29 cellular contexts compared by ENCODE assay signal in genomic region chr1:17416389-17416788, GRCh38. TPM values are rescaled to one million over a fixed set of nuclear protein-coding genes. Genes with fewer than 3 reads are reported as not detected.
DNase-seq lines count a peak whose midpoint lies in the region; ATAC-seq, FAIRE-seq and TF ChIP-seq lines count a peak whose summit lies in the region.
"Had no signal": no experiment of that assay in that cellular context is flagged by ENCODE, and none has a peak within 500 bp of the region (broad histone marks: within the 10 kb centered on the region; RNA-seq: fewer than 3 reads in every experiment).

No MANE protein-coding gene starts in this region.

- FAIRE-seq in HepG2 (lab: Jason Lieb, UNC) = no peak
- no peak for FAIRE-seq in K562 (lab: Jason Lieb, UNC)
- no peak for FAIRE-seq in pancreas (lab: Jason Lieb, UNC)
- FAIRE-seq: GM12891, GM19239, H54, RCC 7860 had no signal

- H4K20me1 ChIP-seq in HepG2 (ENCODE audit: insufficient read depth, low read length) = peaks cover 3% of the 10 kb centered on the region; the same call in 1 of the 2 replicates
- H4K20me1 ChIP-seq in K562 (replicated peaks; ENCODE audit: control insufficient read depth, insufficient read depth, low read length) = peaks cover 4% of the 10 kb centered on the region; the same call in 1 of the 2 replicates
- no peaks in the 10 kb centered on the region for H4K20me1 ChIP-seq in hepatocyte (ENCODE audit: insufficient read depth, poor library complexity, severe bottlenecking)

- H3K27me3 ChIP-seq in HepG2 (ENCODE audit: control insufficient read depth in 1 of 2, insufficient read depth in 2 of 2, low read length in 2 of 2) (no peaks in the 10 kb centered on the region), right lobe of liver (no peaks in the 10 kb centered on the region), HUES64 (ENCODE audit: insufficient read depth, low read length) (no peaks in the 10 kb centered on the region), K562 (ENCODE audit: control insufficient read depth in 2 of 2, insufficient read depth in 2 of 2, low read length in 2 of 2) (no peaks in the 10 kb centered on the region), hepatocyte (no peaks in the 10 kb centered on the region), pancreas (no peaks in the 10 kb centered on the region)

- TF ChIP-seq POLR2A in HepG2 (IDR thresholded peaks at IDR 0.05; ENCODE audit: insufficient read depth in 1 of 2, low read depth in 2 of 2, low read length in 2 of 2) = no peak
- no peak for TF ChIP-seq POLR2A in right lobe of liver (IDR thresholded peaks at IDR 0.05)
- no peak for TF ChIP-seq POLR2A in K562 (conservative IDR thresholded peaks at IDR 0.05)

- H3K79me2 ChIP-seq in HepG2 (ENCODE audit: insufficient read depth, low read length) (no peaks in the 10 kb centered on the region), K562 (ENCODE audit: control insufficient read depth, insufficient read depth, low read length) (peaks cover 14% of the 10 kb centered on the region), hepatocyte (peaks cover 3% of the 10 kb centered on the region)

- ATAC-seq in HepG2 = no peak
- no peak for ATAC-seq in right lobe of liver
- no peak for ATAC-seq in K562
- no peak for ATAC-seq in pancreas

- H2AFZ ChIP-seq in HepG2 (ENCODE audit: low read length) (no peak overlapping the region), K562 (ENCODE audit: low read depth, low read length) (no peak overlapping the region), hepatocyte (no peak overlapping the region)

- no peaks in the 10 kb centered on the region for H3K9me2 ChIP-seq in hepatocyte (replicated peaks; ENCODE audit: insufficient read depth)
- H3K9me2 ChIP-seq: SK-N-SH had no signal

- no peak overlapping the region for H3K4me3 Mint-ChIP-seq in type B pancreatic cell
- H3K4me3 Mint-ChIP-seq: B cell; CD14-positive monocyte; CD8-positive, alpha-beta memory T cell had no signal

- peaks cover 39% of the 10 kb centered on the region for H3K36me3 Mint-ChIP-seq in type B pancreatic cell

- no peaks in the 10 kb centered on the region for H3K9me3 Mint-ChIP-seq in type B pancreatic cell
- H3K9me3 Mint-ChIP-seq: CD14-positive monocyte; CD8-positive, alpha-beta memory T cell had no signal

- H3K9me1 ChIP-seq in K562 (ENCODE audit: control insufficient read depth, insufficient read depth, low read length) = no peaks in the 10 kb centered on the region

- H3K27ac ChIP-seq in HepG2 (ENCODE audit: extremely low read length, insufficient read depth, low read length) (no peak overlapping the region), right lobe of liver (no peak overlapping the region), HUES64 (ENCODE audit: low read depth, low read length) (peak overlapping the region; percentile 36; the same call in 1 of the 2 replicates), K562 (ENCODE audit: extremely low read depth, low read depth, low read length) (no peak overlapping the region), hepatocyte (no peak overlapping the region), pancreas (no peak overlapping the region)

- TF ChIP-seq RAD21 in HepG2 (CRISPR knock-in tag; IDR thresholded peaks at IDR 0.05) (no peak), K562 (CRISPR knock-in tag; conservative IDR thresholded peaks at IDR 0.05 in 1 of 2, IDR thresholded peaks at IDR 0.05 in 1 of 2) (no peak)

- intact Hi-C loops in HepG2 (cut with micrococcal nuclease; ENCODE audit: unreplicated experiment) = loop anchor here (5.0 kb wide), 1 partner anchor 61 kb away; no protein-coding TSS in a partner anchor
- intact Hi-C loops in right lobe of liver (cut with DNase I) = no loop called here
- intact Hi-C loops in K562 (cut with micrococcal nuclease) = no loop called here
- intact Hi-C loops in pancreas (cut with DNase I) = no loop called here

- H3K4me3 ChIP-seq in HepG2 (replicated peaks in 1 of 3; ENCODE audit: insufficient read depth in 1 of 3, low read depth in 2 of 3, low read length in 3 of 3) (no peak overlapping the region), right lobe of liver (no peak overlapping the region), HUES64 (ENCODE audit: low read length) (no peak overlapping the region), K562 (no peak overlapping the region), hepatocyte (no peak overlapping the region), pancreas (no peak overlapping the region)

- no peaks in the 10 kb centered on the region for H3K4me1 ChIP-seq in HepG2 (ENCODE audit: insufficient read depth, low read length)
- H3K4me1 ChIP-seq in right lobe of liver = no peaks in the 10 kb centered on the region
- H3K4me1 ChIP-seq in HUES64 (ENCODE audit: insufficient read depth, low read length) = no peaks in the 10 kb centered on the region
- H3K4me1 ChIP-seq in K562 (replicated peaks in 1 of 2; ENCODE audit: control insufficient read depth in 2 of 2, insufficient read depth in 2 of 2, low read length in 2 of 2) = peaks cover 0 to 7% of the 10 kb centered on the region in 2 experiments; a peak in 3 of 5 replicates
- no peaks in the 10 kb centered on the region for H3K4me1 ChIP-seq in hepatocyte (ENCODE audit: insufficient read depth)
- no peaks in the 10 kb centered on the region for H3K4me1 ChIP-seq in pancreas

- CTCF ChIA-PET in HepG2 (lab: Yijun Ruan, JAX; ENCODE audit: low intra/inter-chr PET ratio, low total read pairs) = no interaction called here
- CTCF ChIA-PET in K562 (lab: Yijun Ruan, JAX; ENCODE audit: low intra/inter-chr PET ratio) = no interaction called here

- DNase-seq in HepG2 (ENCODE audit: low spot score) (no peak), right lobe of liver (no peak), K562 (ENCODE audit: extremely low read depth in 1 of 4, low spot score in 3 of 4) (no peak), type B pancreatic cell (ENCODE audit: extremely low spot score, unreplicated experiment) (no peak), hepatocyte (ENCODE audit: low spot score) (no peak), pancreas (no peak)
- DNase-seq: CD8-positive, alpha-beta memory T cell; DMS 273 treated with DMSO at 0.1 percent for 48 hours; DMS79; EL; GDM1; Kasumi-1; MV-4-11; NCI-H1105 treated with DMSO at 0.1 percent for 48 hours; NCI-H2029; NCI-H446; NCI-H524 treated with DMSO at 0.1 percent for 48 hours; NCI-H774; SK-N-SH; SW 1271 had no signal

- POLR2A ChIA-PET in HepG2 (lab: Yijun Ruan, JAX) = no interaction called here
- POLR2A ChIA-PET in K562 (lab: Yijun Ruan, JAX) = interaction anchor here (0.7 to 1.4 kb wide), 4 partner anchors 14 to 48 kb away, joined by 3 to 5 read pairs (median 3); no protein-coding TSS in a partner anchor

- H3K36me3 ChIP-seq in HepG2 (replicated peaks in 1 of 2; ENCODE audit: control insufficient read depth in 1 of 2, insufficient read depth in 2 of 2, low read length in 2 of 2) = peaks cover 38 to 89% of the 10 kb centered on the region in 2 experiments
- peaks cover 0 to 94% (median 28%) of the 10 kb centered on the region in 4 donors for H3K36me3 ChIP-seq in right lobe of liver
- peaks cover 96% of the 10 kb centered on the region for H3K36me3 ChIP-seq in HUES64 (ENCODE audit: insufficient read depth, low read length)
- peaks cover 97% of the 10 kb centered on the region for H3K36me3 ChIP-seq in K562 (ENCODE audit: control insufficient read depth, insufficient read depth, low read length)
- no peaks in the 10 kb centered on the region for H3K36me3 ChIP-seq in hepatocyte (replicated peaks; ENCODE audit: insufficient read depth, low read depth)
- H3K36me3 ChIP-seq in pancreas = peaks cover 6 to 68% (median 21%) of the 10 kb centered on the region in 3 donors

- in situ Hi-C loops in HepG2 (cut with HindIII; ENCODE audit: extremely low pct_ligation_motif_present, low pct_unique_long_range_greater_than_20kb) = no loop called here
- in situ Hi-C loops in K562 (cut with MboI) = loop anchor here (10.0 kb wide), 1 partner anchor 188 kb away; no protein-coding TSS in a partner anchor

- H3K9me3 ChIP-seq in HepG2 (ENCODE audit: low read length) (no peaks in the 10 kb centered on the region), right lobe of liver (no peaks in the 10 kb centered on the region), HUES64 (ENCODE audit: insufficient read depth, low read depth, low read length) (no peaks in the 10 kb centered on the region), K562 (replicated peaks; ENCODE audit: control insufficient read depth, insufficient read depth, low read depth, low read length) (no peaks in the 10 kb centered on the region), hepatocyte (ENCODE audit: low read depth) (no peaks in the 10 kb centered on the region), pancreas (no peaks in the 10 kb centered on the region)
- H3K9me3 ChIP-seq: SK-N-SH had no signal

- no peaks in the 10 kb centered on the region for H3K27me3 Mint-ChIP-seq in type B pancreatic cell
- H3K27me3 Mint-ChIP-seq: B cell; CD8-positive, alpha-beta memory T cell had no signal

- TF ChIP-seq EP300 in HepG2 (IDR thresholded peaks at IDR 0.05; ENCODE audit: low read depth in 2 of 2, low read length in 2 of 2) (no peak), HepG2 (CRISPR knock-in tag; IDR thresholded peaks at IDR 0.05; ENCODE audit: borderline replicate concordance) (no peak), K562 (IDR thresholded peaks at IDR 0.05; ENCODE audit: low read length) (no peak)

- H3K4me1 Mint-ChIP-seq in type B pancreatic cell (ENCODE audit: unreplicated experiment) = peaks cover 28% of the 10 kb centered on the region

- H3K4me2 ChIP-seq in HepG2 (ENCODE audit: low read depth, low read length) (no peak overlapping the region), K562 (ENCODE audit: insufficient read depth, low read length) (no peak overlapping the region), hepatocyte (no peak overlapping the region)
- H3K4me2 ChIP-seq: SK-N-SH had no signal

- BruUV-seq in HepG2 (replicated peaks; lab: Mats Ljungman, UMichigan) (no TSS peak), K562 (replicated peaks; lab: Mats Ljungman, UMichigan) (no TSS peak)

- H3K9ac ChIP-seq in HepG2 (ENCODE audit: insufficient read depth, low read depth, low read length) (no peak overlapping the region), HUES64 (ENCODE audit: low read depth, low read length) (no peak overlapping the region), K562 (ENCODE audit: insufficient read depth in 1 of 2, low read depth in 2 of 2, low read length in 2 of 2) (0 out of 4 replicates have a peak overlapping the region, but pooled peaks of 1 of the 2 experiments have one; percentile 27)
- H3K9ac ChIP-seq: SK-N-SH had no signal

- 97% methylated on average over 19 of the region's 20 CpGs for WGBS in HepG2 (ENCODE audit: low lambda C conversion rate)
- 96% methylated on average over 9 of the region's 20 CpGs for WGBS in right lobe of liver (ENCODE audit: insufficient coverage, low coverage, low lambda C conversion rate, missing lambda C conversion rate)
- 96% methylated on average over 20 of the region's 20 CpGs for WGBS in HUES64
- 96% methylated on average over 20 of the region's 20 CpGs for WGBS in K562 (ENCODE audit: insufficient coverage, low coverage, missing lambda C conversion rate)
- 99% methylated on average over 20 of the region's 20 CpGs for WGBS in hepatocyte (ENCODE audit: low lambda C conversion rate, missing lambda C conversion rate)
- WGBS in pancreas, 2 donors = 93 to 94% methylated on average over 20 of the region's 20 CpGs

- TF ChIP-seq CTCF in HepG2 (CRISPR knock-in tag; IDR thresholded peaks at IDR 0.05) = no peak
- TF ChIP-seq CTCF in right lobe of liver (IDR thresholded peaks at IDR 0.05) = no peak
- TF ChIP-seq CTCF in K562 (IDR thresholded peaks at IDR 0.05 in 2 of 3, conservative IDR thresholded peaks at IDR 0.05 in 1 of 3; ENCODE audit: insufficient read depth in 2 of 3, low read depth in 1 of 3, low read length in 3 of 3) = no peak
- no peak for TF ChIP-seq CTCF in type B pancreatic cell (conservative IDR thresholded peaks at IDR 0.05)
- no peak for TF ChIP-seq CTCF in hepatocyte (IDR thresholded peaks at IDR 0.05; ENCODE audit: poor library complexity)
- no peak for TF ChIP-seq CTCF in pancreas (IDR thresholded peaks at IDR 0.05)

- peak overlapping the region; percentile 48 for H3K27ac Mint-ChIP-seq in type B pancreatic cell
- H3K27ac Mint-ChIP-seq: B cell had no signal

RNA-seq across cellular contexts. Expression of gene RCC2, which starts 23.1 kb away (rescaled TPM):
- 55.8 and 58.3 TPM in 2 replicates for total RNA-seq in HepG2 (2016; rRNA removed; fragmentation: Illumina TruSeq; extraction: Trizol)
- total RNA-seq in HepG2 (2016; cell fraction: cytosol; rRNA removed; fragmentation: Illumina TruSeq; extraction: Trizol; ENCODE audit: low read depth) = 4.8 TPM in 2 replicates
- 47.1 and 59.6 TPM in 2 replicates for total RNA-seq in HepG2 (2016; cell fraction: insoluble cytoplasmic fraction; rRNA removed; fragmentation: Illumina TruSeq; extraction: Trizol)
- total RNA-seq in HepG2 (2016; cell fraction: membrane; rRNA removed; fragmentation: Illumina TruSeq; extraction: Trizol) = 18.1 and 20.4 TPM in 2 replicates
- 27.9 and 29.9 TPM in 2 replicates for total RNA-seq in HepG2 (2016; cell fraction: nucleus; rRNA removed; fragmentation: Illumina TruSeq; extraction: Trizol)
- 20.5 TPM in 2 replicates for polyA plus RNA-seq in HepG2 (2011; rRNA removed)
- 18.5 and 19.0 TPM in 2 replicates for polyA plus RNA-seq in HepG2 (2011; cell fraction: cytosol; rRNA removed)
- 42.4 and 51.1 TPM in 2 replicates for polyA plus RNA-seq in HepG2 (2011; cell fraction: nucleus; rRNA removed)
- polyA plus RNA-seq in HepG2 (2012) = 21.1 and 23.9 TPM in 2 replicates
- polyA plus RNA-seq in HepG2 (2016; cell fraction: cytosol; fragmentation: Illumina TruSeq; extraction: Trizol; ENCODE audit: low read depth) = 2.8 and 3.2 TPM in 2 replicates
- polyA plus RNA-seq in HepG2 (2016; cell fraction: insoluble cytoplasmic fraction; fragmentation: Illumina TruSeq; extraction: Trizol; ENCODE audit: low read depth) = 46.1 and 61.1 TPM in 2 replicates
- polyA plus RNA-seq in HepG2 (2016; cell fraction: membrane; fragmentation: Illumina TruSeq; extraction: Trizol; ENCODE audit: low read depth) = 11.0 and 11.8 TPM in 2 replicates
- 53.8 and 58.4 TPM in 2 replicates for polyA plus RNA-seq in HepG2 (2016; cell fraction: nucleus; fragmentation: Illumina TruSeq; extraction: Trizol; ENCODE audit: insufficient read depth, low read depth)
- polyA minus RNA-seq in HepG2 (2011; rRNA and poly(A)+ RNA removed; ENCODE audit: low replicate concordance) = 87.9 and 245 TPM in 2 replicates
- 23.5 and 33.8 TPM in 2 replicates for polyA minus RNA-seq in HepG2 (2011; cell fraction: cytosol; rRNA and poly(A)+ RNA removed)
- 10.8 and 12.2 TPM in 2 replicates for polyA minus RNA-seq in HepG2 (2011; cell fraction: nucleus; rRNA and poly(A)+ RNA removed)
- total RNA-seq in right lobe of liver = 10 to 100 TPM in 4 of 6 experiments, 1 to 10 TPM in 2; 7.7 to 15.6 (median 11.6) TPM
- 225 TPM for polyA plus RNA-seq in HUES64 (2013, experiment 1 of 2)
- 198 TPM for polyA plus RNA-seq in HUES64 (2013, experiment 2 of 2)
- total RNA-seq in K562 (2011; cell fraction: chromatin; rRNA removed; ENCODE audit: low replicate concordance) = 86.3 and 153 TPM in 2 replicates
- total RNA-seq in K562 (2011; cell fraction: nucleolus; rRNA removed) = 101 and 112 TPM in 2 replicates
- 95.8 and 102 TPM in 2 replicates for total RNA-seq in K562 (2011; cell fraction: nucleoplasm; rRNA removed)
- 111 and 116 TPM in 2 replicates for total RNA-seq in K562 (2014; rRNA removed)
- 108 and 111 TPM in 2 replicates for total RNA-seq in K562 (2014; rRNA removed; fragmentation: Illumina TruSeq; extraction: Trizol)
- total RNA-seq in K562 (2015; rRNA removed; fragmentation: Illumina TruSeq; extraction: Trizol) = 116 and 117 TPM in 2 replicates
- 258 and 292 TPM in 2 replicates for total RNA-seq in K562 (2021)
- polyA plus RNA-seq in K562 (2011; rRNA removed) = 59.5 and 105 TPM in 2 replicates
- 92.9 and 111 TPM in 2 replicates for polyA plus RNA-seq in K562 (2011; cell fraction: cytosol; rRNA removed)
- 136 and 155 TPM in 2 replicates for polyA plus RNA-seq in K562 (2011; cell fraction: nucleus; rRNA removed)
- 151 and 181 TPM in 2 replicates for polyA plus RNA-seq in K562 (2012)
- polyA plus RNA-seq in K562 (2014; fragmentation: Illumina TruSeq; extraction: Trizol) = 209 and 213 TPM in 2 replicates
- 100 to 1,000 TPM in 1 of 2 experiments, 10 to 100 TPM in 1; 31.8 to 203 TPM for polyA plus RNA-seq in K562 (2014; fragmentation: Nextera tagmentation; extraction: Ambion mirVana)
- 135 and 139 TPM in 2 replicates for polyA plus RNA-seq in K562 (2014; rRNA removed)
- 69.1 and 75.9 TPM in 2 replicates for polyA minus RNA-seq in K562 (2011; rRNA and poly(A)+ RNA removed)
- polyA minus RNA-seq in K562 (2011; cell fraction: cytosol; rRNA and poly(A)+ RNA removed) = 121 and 149 TPM in 2 replicates
- 21.8 and 35.7 TPM in 2 replicates for polyA minus RNA-seq in K562 (2011; cell fraction: nucleus; rRNA and poly(A)+ RNA removed)
- total RNA-seq in type B pancreatic cell (ENCODE audit: low replicate concordance) = 171 and 183 TPM in 2 replicates
- 42.1 and 56.9 TPM in 2 replicates for total RNA-seq in hepatocyte
- polyA plus RNA-seq in hepatocyte = 22.5 and 25.1 TPM in 2 replicates
- 10 to 100 TPM; 11.5 to 45.4 (median 18.8) TPM for total RNA-seq in pancreas
- polyA plus RNA-seq in pancreas = 10 to 100 TPM; 17.5 to 19.7 TPM

RNA-seq across cellular contexts. Expression of gene PADI6, which starts 44.4 kb away (rescaled TPM):
- total RNA-seq in HepG2 (2016; rRNA removed; fragmentation: Illumina TruSeq; extraction: Trizol) (not detected in 2 replicates), right lobe of liver (not detected), K562 (2014; rRNA removed) (not detected in 2 replicates), K562 (2014; rRNA removed; fragmentation: Illumina TruSeq; extraction: Trizol) (not detected in 2 replicates), K562 (2015; rRNA removed; fragmentation: Illumina TruSeq; extraction: Trizol) (not detected in 2 replicates), K562 (2021) (not detected in 2 replicates), type B pancreatic cell (ENCODE audit: low replicate concordance) (not detected in 2 replicates), hepatocyte (not detected in 2 replicates), pancreas (not detected)
- total RNA-seq in HepG2 (2016; cell fraction: cytosol; rRNA removed; fragmentation: Illumina TruSeq; extraction: Trizol; ENCODE audit: low read depth) = not detected in 2 replicates
- total RNA-seq in HepG2 (2016; cell fraction: insoluble cytoplasmic fraction; rRNA removed; fragmentation: Illumina TruSeq; extraction: Trizol) = not detected in 2 replicates
- not detected in 2 replicates for total RNA-seq in HepG2 (2016; cell fraction: membrane; rRNA removed; fragmentation: Illumina TruSeq; extraction: Trizol)
- total RNA-seq in HepG2 (2016; cell fraction: nucleus; rRNA removed; fragmentation: Illumina TruSeq; extraction: Trizol) = not detected in 2 replicates
- polyA plus RNA-seq in HepG2 (2011; rRNA removed) (not detected in 2 replicates), K562 (2011; rRNA removed) (not detected in 2 replicates), K562 (2014; fragmentation: Illumina TruSeq; extraction: Trizol) (not detected in 2 replicates), K562 (2014; fragmentation: Nextera tagmentation; extraction: Ambion mirVana) (not detected), K562 (2014; rRNA removed) (not detected in 2 replicates), hepatocyte (not detected in 2 replicates), pancreas (not detected)
- 0.03 TPM in 1 of 2 replicates, not detected in the other for polyA plus RNA-seq in HepG2 (2011; cell fraction: cytosol; rRNA removed)
- polyA plus RNA-seq in HepG2 (2011; cell fraction: nucleus; rRNA removed) = not detected in 2 replicates
- not detected in 2 replicates for polyA plus RNA-seq in HepG2 (2012)
- polyA plus RNA-seq in HepG2 (2016; cell fraction: cytosol; fragmentation: Illumina TruSeq; extraction: Trizol; ENCODE audit: low read depth) = not detected in 2 replicates
- polyA plus RNA-seq in HepG2 (2016; cell fraction: insoluble cytoplasmic fraction; fragmentation: Illumina TruSeq; extraction: Trizol; ENCODE audit: low read depth) = not detected in 2 replicates
- polyA plus RNA-seq in HepG2 (2016; cell fraction: membrane; fragmentation: Illumina TruSeq; extraction: Trizol; ENCODE audit: low read depth) = not detected in 2 replicates
- not detected in 2 replicates for polyA plus RNA-seq in HepG2 (2016; cell fraction: nucleus; fragmentation: Illumina TruSeq; extraction: Trizol; ENCODE audit: insufficient read depth, low read depth)
- not detected in 2 replicates for polyA minus RNA-seq in HepG2 (2011; rRNA and poly(A)+ RNA removed; ENCODE audit: low replicate concordance)
- not detected in 2 replicates for polyA minus RNA-seq in HepG2 (2011; cell fraction: cytosol; rRNA and poly(A)+ RNA removed)
- polyA minus RNA-seq in HepG2 (2011; cell fraction: nucleus; rRNA and poly(A)+ RNA removed) = not detected in 2 replicates
- polyA plus RNA-seq in HUES64 (2013, experiment 1 of 2) = not detected
- polyA plus RNA-seq in HUES64 (2013, experiment 2 of 2) = not detected
- total RNA-seq in K562 (2011; cell fraction: chromatin; rRNA removed; ENCODE audit: low replicate concordance) = not detected in 2 replicates
- total RNA-seq in K562 (2011; cell fraction: nucleolus; rRNA removed) = not detected in 2 replicates
- not detected in 2 replicates for total RNA-seq in K562 (2011; cell fraction: nucleoplasm; rRNA removed)
- not detected in 2 replicates for polyA plus RNA-seq in K562 (2011; cell fraction: cytosol; rRNA removed)
- polyA plus RNA-seq in K562 (2011; cell fraction: nucleus; rRNA removed) = not detected in 2 replicates
- not detected in 2 replicates for polyA plus RNA-seq in K562 (2012)
- polyA minus RNA-seq in K562 (2011; rRNA and poly(A)+ RNA removed) = not detected in 2 replicates
- polyA minus RNA-seq in K562 (2011; cell fraction: cytosol; rRNA and poly(A)+ RNA removed) = not detected in 2 replicates
- not detected in 2 replicates for polyA minus RNA-seq in K562 (2011; cell fraction: nucleus; rRNA and poly(A)+ RNA removed)
- total RNA-seq: A673; B cell; CD8-positive, alpha-beta memory T cell; M059J had no signal
- polyA plus RNA-seq: CD8-positive, alpha-beta memory T cell; SK-N-SH had no signal

Comparison
In these comparisons a context has a peak if more than half of its experiments do, and no peak if none do; other contexts are left out.
1. Of the 241 proteins assayed by ChIP-seq in both HepG2 and K562: peak only in HepG2: RBM22; only in K562: POLR2AphosphoS5; in both: none; in neither: 239.